33 cellular contexts compared by ENCODE assay signal in the genomic region with DNA sequence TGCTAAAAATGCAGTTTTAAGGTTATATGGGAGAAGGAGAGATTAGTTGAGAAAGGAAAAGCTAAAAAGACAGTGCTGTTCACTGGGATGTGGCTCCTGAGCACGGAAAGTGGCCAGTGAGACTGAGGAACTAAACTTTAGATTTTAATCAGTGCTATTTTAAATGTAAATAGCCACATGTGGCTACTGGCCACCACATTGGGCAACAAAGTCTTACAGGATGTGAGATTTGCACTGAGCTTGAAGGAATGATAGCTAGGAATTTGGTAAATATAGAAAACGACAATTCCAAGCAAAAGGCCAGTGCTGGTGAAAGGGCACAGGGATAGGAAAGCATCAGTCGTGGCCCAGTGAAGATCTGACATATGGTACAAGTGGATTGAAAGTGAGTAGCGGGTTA. TPM values are rescaled to one million over a fixed set of nuclear protein-coding genes. Genes with fewer than 3 reads are reported as not detected.
"Had no signal": no experiment of that assay in that cellular context is flagged by ENCODE, and none has a peak within 500 bp of the region (broad histone marks: within the 10 kb centered on the region; RNA-seq: fewer than 3 reads in every experiment).

No MANE protein-coding gene starts in this region.

- H3K27ac Mint-ChIP-seq: activated B cell treated with CpG ODN at 0.5 μM for 24 hours; activated CD8-positive, alpha-beta T cell treated with anti-CD3 and anti-CD28 coated beads for 36 hours; activated naive CD8-positive, alpha-beta T cell; activated T-helper 17 cell treated with anti-CD3 and anti-CD28 coated beads, Interleukin-2, amount 50 U/mL, for 72 hours; dendritic cell treated with granulocyte-macrophage colony-stimulating factor and Interleukin-4, amounts not matched to agents 40 ng/mL and 50 ng/mL, for 4 days; endodermal cell; T-helper 1 cell treated with Interleukin-12 subunit alpha and Interleukin-12 subunit beta and Interleukin-4 antibody, amounts not matched to agents 30 μg/mL and 1 μg/mL, for 36 hours had no signal

- H3K27ac ChIP-seq: brain microvascular endothelial cell, coronary artery, dorsolateral prefrontal cortex, foreskin keratinocyte, gastrocnemius medialis, heart left ventricle, WERI-Rb-1 had no signal

- DNase-seq: activated B cell treated with CpG ODN at 0.5 μM for 24 hours; activated CD4-positive, alpha-beta T cell treated with anti-CD3 and anti-CD28 coated beads for 48 hours; activated CD4-positive, alpha-beta T cell treated with anti-CD3 and anti-CD28 coated beads, Interleukin-2, amount 50 U/mL, for 1 hour; activated CD4-positive, alpha-beta T cell treated with anti-CD3 and anti-CD28 coated beads, Interleukin-2, amount 50 U/mL, for 48 hours; activated CD8-positive, alpha-beta memory T cell treated with anti-CD3 and anti-CD28 coated beads for 24 hours; activated CD8-positive, alpha-beta T cell treated with anti-CD3 and anti-CD28 coated beads for 36 hours; activated effector memory CD4-positive, alpha-beta T cell treated with Interleukin-2 at 50 U/mL for 16 hours; activated gamma-delta T cell treated with Interleukin-2 at 50 U/mL for 16 hours; activated naive CD4-positive, alpha-beta T cell treated with anti-CD3 and anti-CD28 coated beads, Interleukin-2, amount 50 U/mL, for 16 hours; activated naive CD4-positive, alpha-beta T cell treated with Interleukin-2 at 50 U/mL for 16 hours; activated T-cell treated with anti-CD3 and anti-CD28 coated beads, Interleukin-2, amount 50 U/mL, for 4 hours; amniotic stem cell; anterior cingulate cortex; brain microvascular endothelial cell; dorsolateral prefrontal cortex; effector memory CD4-positive, alpha-beta T cell; endodermal cell; foreskin keratinocyte; gastrocnemius medialis; glutamatergic neuron; heart left ventricle; T1000; WERI-Rb-1 had no signal

- H3K27me3 ChIP-seq: brain microvascular endothelial cell had no signal

- ATAC-seq: activated CD4-positive, CD25-positive, alpha-beta regulatory T cell treated with anti-CD3 and anti-CD28 coated beads, Interleukin-2, amount 50 U/mL, for 24 hours; activated CD8-positive, alpha-beta T cell treated with anti-CD3 and anti-CD28 coated beads for 36 hours; activated T-cell treated with anti-CD3 and anti-CD28 coated beads, Interleukin-2, amount 50 U/mL, for 4 hours; activated T-helper 17 cell treated with anti-CD3 and anti-CD28 coated beads, Interleukin-2, amount 50 U/mL, for 72 hours; esophagus mucosa; foreskin keratinocyte; gastrocnemius medialis; heart left ventricle had no signal

- H3K4me3 Mint-ChIP-seq: activated B cell treated with CpG ODN at 0.5 μM for 24 hours; activated CD8-positive, alpha-beta T cell treated with anti-CD3 and anti-CD28 coated beads for 36 hours; activated naive CD8-positive, alpha-beta T cell; activated T-cell treated with anti-CD3 and anti-CD28 coated beads, Interleukin-2, amount 50 U/mL, for 4 hours; activated T-helper 17 cell treated with anti-CD3 and anti-CD28 coated beads, Interleukin-2, amount 50 U/mL, for 72 hours; central memory CD8-positive, alpha-beta T cell; dendritic cell treated with granulocyte-macrophage colony-stimulating factor and Interleukin-4, amounts not matched to agents 40 ng/mL and 50 ng/mL, for 4 days; endodermal cell; T-helper 1 cell treated with Interleukin-12 subunit alpha and Interleukin-12 subunit beta and Interleukin-4 antibody, amounts not matched to agents 30 μg/mL and 1 μg/mL, for 36 hours had no signal

- H3K36me3 ChIP-seq: brain microvascular endothelial cell, gastrocnemius medialis, heart left ventricle, WERI-Rb-1 had no signal

- H3K4me3 ChIP-seq: coronary artery, dorsolateral prefrontal cortex, gastrocnemius medialis, heart left ventricle had no signal

- H3K4me1 Mint-ChIP-seq: activated B cell treated with CpG ODN at 0.5 μM for 24 hours; activated T-helper 17 cell treated with anti-CD3 and anti-CD28 coated beads, Interleukin-2, amount 50 U/mL, for 72 hours; central memory CD8-positive, alpha-beta T cell had no signal

- H3K9me3 Mint-ChIP-seq: activated T-helper 17 cell treated with anti-CD3 and anti-CD28 coated beads, Interleukin-2, amount 50 U/mL, for 72 hours; central memory CD8-positive, alpha-beta T cell; T-helper 1 cell treated with Interleukin-12 subunit alpha and Interleukin-12 subunit beta and Interleukin-4 antibody, amounts not matched to agents 30 μg/mL and 1 μg/mL, for 36 hours had no signal

- H3K9me3 ChIP-seq: gastrocnemius medialis, heart left ventricle had no signal

- H3K4me1 ChIP-seq: foreskin keratinocyte, gastrocnemius medialis, heart left ventricle had no signal

RNA-seq across cellular contexts. Expression of a gene that starts 14.1 kb away (rescaled TPM):
- total RNA-seq: activated B cell treated with CpG ODN at 0.5 μM for 24 hours; activated CD8-positive, alpha-beta T cell treated with anti-CD3 and anti-CD28 coated beads for 36 hours; activated T-cell treated with anti-CD3 and anti-CD28 coated beads, Interleukin-2, amount 50 U/mL, for 4 hours; bronchial epithelial cell; epithelial cell of proximal tubule; foreskin keratinocyte had no signal
